In the genomic region with DNA sequence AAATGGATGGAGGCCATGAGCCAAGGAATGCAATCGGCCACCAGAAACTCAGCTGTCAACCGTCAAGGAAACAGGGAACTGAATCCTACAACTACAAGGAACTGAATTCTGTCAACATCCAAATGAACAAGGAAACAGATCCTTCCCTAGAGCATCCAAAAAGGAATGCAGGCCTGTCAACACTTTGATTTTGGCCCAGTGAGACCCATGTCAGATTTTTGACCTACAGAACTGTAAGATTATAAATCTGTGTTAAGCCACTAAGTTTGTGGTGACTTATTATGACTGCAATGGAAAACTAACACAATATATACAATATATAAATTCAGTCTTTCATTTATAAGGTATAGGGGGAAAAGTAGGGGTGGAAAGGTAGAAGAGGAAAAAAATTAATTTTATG, we compare ENCODE assay signal across 1 cellular context.
TF ChIP-seq lines count a peak whose summit lies in the region.

No MANE protein-coding gene starts in this region.

TF ChIP-seq in H1, 55 proteins besides CTCF, POLR2A, EP300 and RAD21 (continued from another document):
- TF ChIP-seq RBBP5 (IDR thresholded peaks at IDR 0.05; ENCODE audit: borderline replicate concordance, low read depth, low read length), result no peak
- no peak for TF ChIP-seq CTBP2 (IDR thresholded peaks at IDR 0.05; ENCODE audit: borderline replicate concordance, insufficient read depth, insufficient read length, low read length)
- no peak for TF ChIP-seq CHD2 (IDR thresholded peaks at IDR 0.05; ENCODE audit: low read length)
TF ChIP-seq in H1: peak in this region for 0.
